ENCODE assay signal across 20 cellular contexts in the genomic region with DNA sequence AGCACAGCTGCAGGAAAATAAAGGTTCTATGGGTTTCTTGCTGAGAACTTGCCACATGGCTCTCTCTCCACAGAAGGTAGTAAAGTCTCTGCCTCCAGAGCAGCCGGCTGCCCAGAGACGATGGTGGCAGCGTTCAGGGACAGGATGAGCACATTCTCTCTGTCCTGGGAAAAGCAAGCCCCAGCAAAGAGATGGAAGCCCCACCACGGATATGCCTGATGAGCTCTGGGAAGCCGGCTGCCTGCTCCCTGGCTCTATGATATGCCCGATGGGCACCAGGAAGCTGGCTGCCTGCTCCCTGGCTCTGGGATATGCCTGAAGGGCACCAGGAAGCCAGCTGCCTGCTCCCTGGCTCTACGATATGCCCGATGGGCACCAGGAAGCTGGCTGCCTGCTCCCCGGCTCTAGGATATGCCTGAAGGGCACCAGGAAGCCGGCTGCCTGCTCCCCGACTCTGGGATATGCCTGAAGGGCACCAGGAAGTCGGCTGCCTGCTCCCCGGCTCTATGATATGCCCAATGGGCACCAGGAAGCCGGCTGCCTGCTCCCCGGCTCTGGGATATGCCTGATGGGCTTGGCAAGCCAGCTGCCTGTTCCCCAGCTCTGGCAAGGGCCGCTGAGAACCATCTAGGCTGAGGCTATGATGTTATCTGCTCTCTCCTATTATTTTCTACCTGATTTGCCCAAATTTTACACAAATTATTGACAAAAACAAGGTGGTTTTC. TPM values are rescaled to one million over a fixed set of nuclear protein-coding genes. Genes with fewer than 3 reads are reported as not detected.
DNase-seq lines count a peak whose midpoint lies in the region; ATAC-seq and TF ChIP-seq lines count a peak whose summit lies in the region.
"Had no signal": no experiment of that assay in that cellular context is flagged by ENCODE, and none has a peak within 500 bp of the region (broad histone marks: within the 10 kb centered on the region; RNA-seq: fewer than 3 reads in every experiment).

No MANE protein-coding gene starts in this region.

- peaks cover 12% of the 10 kb centered on the region for H3K27me3 Mint-ChIP-seq in endodermal cell (ENCODE audit: insufficient read depth)

- peaks cover 9% of the 10 kb centered on the region for H3K9me3 Mint-ChIP-seq in endodermal cell
- H3K9me3 Mint-ChIP-seq: CD4-positive, alpha-beta T cell; CD8-positive, alpha-beta T cell had no signal

- no peaks in the 10 kb centered on the region for H3K36me3 Mint-ChIP-seq in endodermal cell (ENCODE audit: low read depth)
- H3K36me3 Mint-ChIP-seq: CD8-positive, alpha-beta T cell had no signal

- H3K9ac ChIP-seq in HUES6 (ENCODE audit: low read length) (peak overlapping the region; percentile 10), endodermal cell (ENCODE audit: extremely low read depth, low read length, poor library complexity, severe bottlenecking) (no peak overlapping the region)
- H3K9ac ChIP-seq: BLaER1 treated with 17β-estradiol and CSF1 and Interleukin-3, amounts not matched to agents 10 nM and 100 nM had no signal

- 87 to 89% methylated on average over 9 to 16 of the region's 16 CpGs for WGBS in endodermal cell (ENCODE audit: insufficient coverage in 1 of 2, insufficient read length in 1 of 2), 2 experiments
- 62 to 75% (median 69%) methylated on average over 16 of the region's 16 CpGs for whole genome bisulfite sequencing in spleen, 5 donors
- 86 to 91% (median 90%) methylated on average over 14 to 16 of the region's 16 CpGs for WGBS in ovary, 3 donors

- no peak overlapping the region for H3K4me3 ChIP-seq in HUES6 (ENCODE audit: low read depth, low read length)
- no peak overlapping the region for H3K4me3 ChIP-seq in endodermal cell (ENCODE audit: low read length)
- no peak overlapping the region for H3K4me3 ChIP-seq in spleen
- H3K4me3 ChIP-seq in gastrocnemius medialis: no peak overlapping the region
- H3K4me3 ChIP-seq in ovary: no peak overlapping the region
- H3K4me3 ChIP-seq: A549; BLaER1 treated with 17β-estradiol and CSF1 and Interleukin-3, amounts not matched to agents 10 nM and 100 nM had no signal

- 0 out of 2 replicates have a peak, but pooled peaks cover 2% of the 10 kb centered on the region for H3K9me3 ChIP-seq in HUES6 (ENCODE audit: control insufficient read depth, insufficient read depth, low read depth, low read length)
- H3K9me3 ChIP-seq in endodermal cell (ENCODE audit: control insufficient read depth, low read length): no peaks in the 10 kb centered on the region
- H3K9me3 ChIP-seq in spleen: peaks cover 0 to 2% (median 0%) of the 10 kb centered on the region in 8 donors
- no peaks in the 10 kb centered on the region for H3K9me3 ChIP-seq in gastrocnemius medialis
- H3K9me3 ChIP-seq in ovary: no peaks in the 10 kb centered on the region
- H3K9me3 ChIP-seq: Caco-2 had no signal

- TF ChIP-seq POLR2A in spleen (IDR thresholded peaks at IDR 0.05): no peak
- TF ChIP-seq POLR2A in gastrocnemius medialis (IDR thresholded peaks at IDR 0.05): no peak
- TF ChIP-seq POLR2A in ovary (IDR thresholded peaks at IDR 0.05): no peak

- in situ Hi-C loops in gastrocnemius medialis (cut with MboI; ENCODE audit: low sequenced_read_pairs in 4 of 4): no loop called here

- intact Hi-C loops in spleen (cut with DNase I; ENCODE audit: low total_unique reads): no loop called here
- intact Hi-C loops in gastrocnemius medialis (cut with DNase I; ENCODE audit: low total_unique reads): no loop called here
- intact Hi-C loops in ovary (cut with DNase I): no loop called here

- no peak overlapping the region for H3K27ac Mint-ChIP-seq in endodermal cell
- H3K27ac Mint-ChIP-seq: B cell; CD4-positive, alpha-beta T cell; CD8-positive, alpha-beta T cell had no signal

- H3K36me3 ChIP-seq in HUES6 (ENCODE audit: control insufficient read depth, insufficient read depth, low read length) (no peaks in the 10 kb centered on the region), endodermal cell (ENCODE audit: control insufficient read depth, insufficient read depth, low read length) (no peaks in the 10 kb centered on the region), spleen (no peaks in the 10 kb centered on the region), gastrocnemius medialis (no peaks in the 10 kb centered on the region), ovary (no peaks in the 10 kb centered on the region)
- H3K36me3 ChIP-seq: BLaER1 treated with 17β-estradiol and CSF1 and Interleukin-3, amounts not matched to agents 10 nM and 100 nM had no signal

- TF ChIP-seq EP300 in ovary (IDR thresholded peaks at IDR 0.05): no peak

- TF ChIP-seq CTCF in endodermal cell (conservative IDR thresholded peaks at IDR 0.05) (no peak), spleen (IDR thresholded peaks at IDR 0.05 in 8 of 11, conservative IDR thresholded peaks at IDR 0.05 in 3 of 11) (no peak), gastrocnemius medialis (IDR thresholded peaks at IDR 0.05 in 4 of 5, conservative IDR thresholded peaks at IDR 0.05 in 1 of 5) (no peak), ovary (IDR thresholded peaks at IDR 0.05) (no peak)

- H3K27ac ChIP-seq in HUES6 (ENCODE audit: low read depth, low read length) (no peak overlapping the region), endodermal cell (ENCODE audit: low read depth, low read length) (no peak overlapping the region), spleen (peak overlapping the region in 5 of 8 donors; percentile 23 to 55 (median 48)), gastrocnemius medialis (no peak overlapping the region), ovary (no peak overlapping the region)
- H3K27ac ChIP-seq: 22Rv1; A549; BLaER1 treated with 17β-estradiol and CSF1 and Interleukin-3, amounts not matched to agents 10 nM and 100 nM; C4-2B had no signal

- H3K27me3 ChIP-seq in HUES6 (ENCODE audit: control insufficient read depth, insufficient read depth, low read length) (peaks cover 7% of the 10 kb centered on the region; the same call in 1 of the 2 replicates), endodermal cell (ENCODE audit: control insufficient read depth, insufficient read depth, low read length, poor library complexity, severe bottlenecking) (no peaks in the 10 kb centered on the region), spleen (replicated peaks in 1 of 7) (no peaks in the 10 kb centered on the region), gastrocnemius medialis (no peaks in the 10 kb centered on the region), ovary (no peaks in the 10 kb centered on the region)
- H3K27me3 ChIP-seq: BLaER1 treated with 17β-estradiol and CSF1 and Interleukin-3, amounts not matched to agents 10 nM and 100 nM had no signal

- peaks cover 31% of the 10 kb centered on the region for H3K4me1 ChIP-seq in HUES6 (ENCODE audit: control insufficient read depth, insufficient read depth, low read length)
- no peaks in the 10 kb centered on the region for H3K4me1 ChIP-seq in endodermal cell (ENCODE audit: control insufficient read depth, insufficient read depth, low read length)
- H3K4me1 ChIP-seq in spleen: no peaks in the 10 kb centered on the region
- H3K4me1 ChIP-seq in gastrocnemius medialis: no peaks in the 10 kb centered on the region
- no peaks in the 10 kb centered on the region for H3K4me1 ChIP-seq in ovary (ENCODE audit: insufficient read depth)
- H3K4me1 ChIP-seq: A549; BLaER1 treated with 17β-estradiol and CSF1 and Interleukin-3, amounts not matched to agents 10 nM and 100 nM had no signal

- peaks cover 20% of the 10 kb centered on the region for H3K4me1 Mint-ChIP-seq in endodermal cell
- H3K4me1 Mint-ChIP-seq: B cell had no signal

- ATAC-seq in HG02970 (IDR thresholded peaks at IDR 0.05; ENCODE audit: low FRiP score, unreplicated experiment) (no peak), gastrocnemius medialis (no peak)
- ATAC-seq: A549; CD8-positive, alpha-beta T cell had no signal

- no peak overlapping the region for H3K4me3 Mint-ChIP-seq in endodermal cell
- H3K4me3 Mint-ChIP-seq: B cell; CD4-positive, alpha-beta T cell; CD8-positive, alpha-beta T cell had no signal

- DNase-seq in endodermal cell (peak; percentile 34), mesenteric fat pad (ENCODE audit: low spot score) (peak; percentile 67), spleen (no peak), cerebellum (ENCODE audit: low spot score) (no peak), gastrocnemius medialis (no peak), ovary (no peak)
- DNase-seq: AML-193; Calu3; CD4-positive, alpha-beta T cell; CD8-positive, alpha-beta T cell; DMS79 treated with DMSO at 0.1 percent for 48 hours; GF-D8 had no signal

RNA-seq across cellular contexts. Expression of a gene that starts 21.5 kb away (rescaled TPM):
- 10 to 100 TPM in 1 of 2 donors, 1 to 10 TPM in 1; 4.1 to 11.9 TPM for total RNA-seq in endodermal cell
- polyA plus RNA-seq in endodermal cell (2013, experiment 1 of 2): 1.9 TPM
- 1.2 TPM for polyA plus RNA-seq in endodermal cell (2013, experiment 2 of 2)
- total RNA-seq in mesenteric fat pad: 5.6 TPM
- 10 to 100 TPM; 12.8 to 59.4 (median 21.6) TPM for total RNA-seq in spleen
- 10 to 100 TPM in 2 of 3 donors, 1 to 10 TPM in 1; 1.9 to 17.1 (median 12.7) TPM for polyA plus RNA-seq in spleen
- 4.9 TPM for total RNA-seq in cerebellum
- 1 to 10 TPM in 1 of 4 donors, under 1 TPM in 2, not detected in 1; 0.55 to 1.0 (median 0.92) TPM for total RNA-seq in gastrocnemius medialis
- total RNA-seq in ovary: 1 to 10 TPM in 4 of 7 donors, under 1 TPM in 2, not detected in 1; 0.73 to 5.7 (median 1.8) TPM
- under 1 TPM; 0.17 to 0.97 TPM for polyA plus RNA-seq in ovary
- total RNA-seq: Caco-2, Calu3 had no signal
- polyA plus RNA-seq: A549 had no signal

Comparison
In these comparisons a context has a peak if more than half of its experiments do, and no peak if none do; other contexts are left out.
1. H3K27ac ChIP-seq: peak in spleen (5 of 8); none in HUES6 (single experiment), endodermal cell (single experiment), gastrocnemius medialis (0 of 4) and ovary (0 of 2).
2. DNase-seq: peak in endodermal cell (single experiment) and mesenteric fat pad (single experiment); none in spleen (single experiment), cerebellum (single experiment), gastrocnemius medialis (0 of 2) and ovary (0 of 5).